In the genomic region with DNA sequence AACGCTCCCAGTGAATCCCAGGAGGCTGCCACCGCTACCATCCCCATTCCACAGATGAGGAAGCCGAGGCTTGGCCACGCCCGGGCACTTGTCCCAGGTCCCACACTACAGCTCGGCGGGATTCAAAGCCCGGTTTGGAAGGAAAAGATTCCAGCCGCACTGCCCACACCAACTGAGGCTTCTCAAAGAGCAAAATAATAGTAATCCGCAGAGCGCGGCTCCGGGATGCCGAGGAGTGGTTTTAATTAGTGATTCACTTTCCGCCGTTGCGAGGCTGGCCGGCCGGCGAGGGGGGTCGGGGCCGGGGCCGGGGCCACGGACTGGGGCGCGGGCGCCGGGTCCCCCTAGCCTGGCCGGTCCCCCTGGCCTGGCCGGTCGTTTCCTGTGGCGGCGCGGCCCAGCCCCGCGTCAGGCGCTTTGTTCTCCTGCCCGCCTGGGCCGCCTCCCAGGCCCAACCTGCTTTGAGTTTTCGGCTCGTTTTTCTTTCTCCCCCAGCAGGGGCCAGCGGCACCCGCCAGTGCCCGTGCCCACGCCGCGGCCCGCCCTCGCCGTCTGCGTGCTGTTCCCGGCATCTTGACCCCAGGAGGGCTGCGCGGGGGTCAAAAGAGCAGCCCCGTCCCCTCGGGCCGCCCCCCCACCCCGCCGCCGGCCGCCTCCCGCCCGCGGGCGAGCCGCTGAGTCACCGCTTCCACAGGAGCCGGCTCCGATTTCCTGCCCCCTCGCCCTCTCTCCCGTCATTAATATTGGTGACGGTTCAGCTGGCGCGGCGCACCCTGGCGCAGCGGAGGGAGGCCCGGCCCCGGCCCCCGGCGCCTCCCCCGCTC, we compare ENCODE assay signal across 8 cellular contexts.
DNase-seq lines count a peak whose midpoint lies in the region; ATAC-seq lines count a peak whose summit lies in the region.

No MANE protein-coding gene starts in this region.

- no peak for ATAC-seq in GM19328 (IDR thresholded peaks at IDR 0.05; ENCODE audit: unreplicated experiment)

- DNase-seq in stimulated activated naive CD4-positive, alpha-beta T cell treated with Interleukin-2 at 50 U/mL for 16 hours (lab: John Stamatoyannopoulos, UW): peak; percentile 5
- no peak for DNase-seq in stimulated activated naive CD4-positive, alpha-beta T cell (lab: John Stamatoyannopoulos, UW)
- DNase-seq in astrocyte of the hippocampus (ENCODE audit: low read depth, low spot score): peak; percentile 90
- DNase-seq in iris pigment epithelial cell (ENCODE audit: low read depth): peak; percentile 70
- DNase-seq in stimulated activated CD4-positive, alpha-beta T cell treated with anti-CD3 and anti-CD28 coated beads, Interleukin-2, amount 100 ng/mL, for 4 hours (ENCODE audit: low read depth): peak; percentile 13
- no peak for DNase-seq in SHP77 treated with DMSO at 0.1 percent for 48 hours (lab: John Stamatoyannopoulos, UW)
- DNase-seq in HUDEP-2 (lab: John Stamatoyannopoulos, UW; ENCODE audit: unreplicated experiment in 76 of 76): no peak

Comparison
In these comparisons a context has a peak if more than half of its experiments do, and no peak if none do; other contexts are left out.
1. DNase-seq: peak in stimulated activated naive CD4-positive, alpha-beta T cell treated with Interleukin-2 at 50 U/mL for 16 hours (single experiment), astrocyte of the hippocampus (single experiment), iris pigment epithelial cell (single experiment) and stimulated activated CD4-positive, alpha-beta T cell treated with anti-CD3 and anti-CD28 coated beads, Interleukin-2, amount 100 ng/mL, for 4 hours (single experiment); none in stimulated activated naive CD4-positive, alpha-beta T cell (0 of 6), SHP77 treated with DMSO at 0.1 percent for 48 hours (single experiment) and HUDEP-2 (0 of 76).